Comparison of ENCODE assay signal across 22 cellular contexts in genomic region chr7:31982962-31983361, GRCh38.
"Had no signal": no experiment of that assay in that cellular context is flagged by ENCODE, and none has a peak within 500 bp of the region (broad histone marks: within the 10 kb centered on the region; RNA-seq: fewer than 3 reads in every experiment).

No MANE protein-coding gene starts in this region.

- H3K4me3 ChIP-seq: adrenal gland, K562 had no signal

- H3K4me1 ChIP-seq: adrenal gland had no signal

- H3K9me3 ChIP-seq: adrenal gland had no signal

- ATAC-seq: activated CD4-positive, CD25-positive, alpha-beta regulatory T cell treated with anti-CD3 and anti-CD28 coated beads, Interleukin-2, amount 50 U/mL, for 24 hours; activated CD8-positive, alpha-beta T cell treated with anti-CD3 and anti-CD28 coated beads, Interleukin-2, amount 10 ng/mL, durations not matched to agents 7 days and 5 days; K562; Panc1 had no signal

- H3K27me3 ChIP-seq: adrenal gland had no signal

- H3K27ac ChIP-seq: adrenal gland, RWPE1 had no signal

- H3K36me3 ChIP-seq: adrenal gland had no signal

- DNase-seq: activated CD4-positive, alpha-beta T cell treated with anti-CD3 and anti-CD28 coated beads for 4 hours; activated CD8-positive, alpha-beta memory T cell treated with anti-CD3 and anti-CD28 coated beads, Interleukin-2, amount 50 U/mL, for 48 hours; activated CD8-positive, alpha-beta T cell treated with anti-CD3 and anti-CD28 coated beads, Interleukin-2, amount 10 ng/mL, durations not matched to agents 7 days and 5 days; activated naive CD4-positive, alpha-beta T cell treated with anti-CD3 and anti-CD28 coated beads, Interleukin-2, amount 50 U/mL, for 16 hours; activated naive CD8-positive, alpha-beta T cell treated with anti-CD3 and anti-CD28 coated beads, Interleukin-2, amount 10 ng/mL, durations not matched to agents 7 days and 5 days; activated T-cell treated with anti-CD3 and anti-CD28 coated beads, Interleukin-2, amount 50 U/mL, for 1 hour; adrenal gland; anterior cingulate cortex; Karpas-422; NCI-H1048; NCI-H146; NCI-H187 treated with DMSO at 0.1 percent for 48 hours; NCI-H2081 treated with DMSO at 0.1 percent for 48 hours; NCI-H510A treated with DMSO at 0.1 percent for 48 hours; NCI-H69; NK-92 treated with Interleukin-12 subunit alpha and Interleukin-12 subunit beta, amount 100 ng/mL, for 24 hours; OCI-M1; SHP77 treated with DMSO at 0.1 percent for 48 hours had no signal
